ENCODE assay signal across 12 cellular contexts in genomic region chr12:64186789-64187188, GRCh38. TPM values are rescaled to one million over a fixed set of nuclear protein-coding genes. Genes with fewer than 3 reads are reported as not detected.
A peak's percentile ranks its signal among the peaks of the same experiment; 100 is the strongest.
DNase-seq lines count a peak whose midpoint lies in the region; ATAC-seq, FAIRE-seq and TF ChIP-seq lines count a peak whose summit lies in the region.
"Had no signal": no experiment of that assay in that cellular context is flagged by ENCODE, and none has a peak within 500 bp of the region (broad histone marks: within the 10 kb centered on the region; RNA-seq: fewer than 3 reads in every experiment).

No MANE protein-coding gene starts in this region.

- peak overlapping the region; percentile 31 for H3K9ac ChIP-seq in astrocyte (ENCODE audit: low read length)
- H3K9ac ChIP-seq in endodermal cell (ENCODE audit: extremely low read depth, low read length, poor library complexity, severe bottlenecking): no peak overlapping the region

- H3K79me2 ChIP-seq in astrocyte (ENCODE audit: insufficient read depth, low read length): no peaks in the 10 kb centered on the region

- H3K9me3 ChIP-seq in astrocyte (ENCODE audit: insufficient read depth, low read depth, low read length): no peaks in the 10 kb centered on the region
- no peaks in the 10 kb centered on the region for H3K9me3 ChIP-seq in endodermal cell (ENCODE audit: control insufficient read depth, low read length)
- H3K9me3 ChIP-seq: spleen had no signal

- WGBS in endodermal cell (ENCODE audit: insufficient coverage in 1 of 2, insufficient read length in 1 of 2), 2 experiments: 89 to 100% methylated on average over 1 to 2 of the region's 2 CpGs

- no peak for TF ChIP-seq CTCF in astrocyte (IDR thresholded peaks at IDR 0.05; ENCODE audit: insufficient read depth, low read depth, low read length)
- no peak for TF ChIP-seq CTCF in endodermal cell (conservative IDR thresholded peaks at IDR 0.05)

- peak overlapping the region; percentile 15 for H3K4me3 ChIP-seq in astrocyte (ENCODE audit: insufficient read depth, low read depth, low read length)
- no peak overlapping the region for H3K4me3 ChIP-seq in endodermal cell (ENCODE audit: low read length)
- H3K4me3 ChIP-seq: spleen had no signal

- in situ Hi-C loops in KBM-7 (cut with MboI; ENCODE audit: low pct_unique_long_range_greater_than_20kb, low sequenced_read_pairs): no loop called here

- H3K27me3 ChIP-seq in astrocyte (ENCODE audit: insufficient read depth, low read length): no peaks in the 10 kb centered on the region
- no peaks in the 10 kb centered on the region for H3K27me3 ChIP-seq in endodermal cell (ENCODE audit: control insufficient read depth, insufficient read depth, low read length, poor library complexity, severe bottlenecking)
- H3K27me3 ChIP-seq: spleen had no signal

- H2AFZ ChIP-seq in astrocyte (ENCODE audit: low read depth, low read length): no peak overlapping the region

- H3K4me2 ChIP-seq in astrocyte (ENCODE audit: low read length): peak overlapping the region; percentile 74

- H3K4me1 Mint-ChIP-seq in astrocyte (ENCODE audit: low read depth, unreplicated experiment) (peaks cover 37% of the 10 kb centered on the region), endodermal cell (no peaks in the 10 kb centered on the region)
- H3K4me1 Mint-ChIP-seq: activated B cell treated with CpG ODN at 0.5 μM for 24 hours had no signal

- H3K36me3 Mint-ChIP-seq in astrocyte (ENCODE audit: low read depth, unreplicated experiment) (no peaks in the 10 kb centered on the region), endodermal cell (ENCODE audit: low read depth) (peaks cover 3% of the 10 kb centered on the region)

- DNase-seq in CD1c-positive myeloid dendritic cell (ENCODE audit: extremely low spot score) (peak; percentile 42), astrocyte (ENCODE audit: low read depth) (no peak), LoVo (ENCODE audit: low spot score) (no peak), SIG-M5 treated with dmso at 0.1 percent for 504 hours (lab: John Stamatoyannopoulos, UW; ENCODE audit: unreplicated experiment) (no peak), KBM-7 (no peak), endodermal cell (no peak)
- DNase-seq: activated B cell treated with CpG ODN at 0.5 μM for 24 hours, NCI-H446, spleen, trophoblast cell had no signal

- ATAC-seq in GM19395 (IDR thresholded peaks at IDR 0.05; ENCODE audit: unreplicated experiment) (peak; percentile 75), HG03066 (IDR thresholded peaks at IDR 0.05; ENCODE audit: low read depth, unreplicated experiment) (peak; percentile 69)

- no peak overlapping the region for H3K4me3 Mint-ChIP-seq in astrocyte (ENCODE audit: unreplicated experiment)
- H3K4me3 Mint-ChIP-seq in endodermal cell: no peak overlapping the region
- H3K4me3 Mint-ChIP-seq: activated B cell treated with CpG ODN at 0.5 μM for 24 hours had no signal

- H4K20me1 ChIP-seq in astrocyte (ENCODE audit: insufficient read depth, low read length): no peaks in the 10 kb centered on the region

- H3K27me3 Mint-ChIP-seq in astrocyte (ENCODE audit: low read depth, unreplicated experiment) (no peaks in the 10 kb centered on the region), endodermal cell (ENCODE audit: insufficient read depth) (no peaks in the 10 kb centered on the region)
- H3K27me3 Mint-ChIP-seq: activated B cell treated with CpG ODN at 0.5 μM for 24 hours had no signal

- H3K4me1 ChIP-seq in astrocyte (ENCODE audit: insufficient read depth, low read length) (peaks cover 23% of the 10 kb centered on the region), endodermal cell (ENCODE audit: control insufficient read depth, insufficient read depth, low read length) (no peaks in the 10 kb centered on the region)

- H3K36me3 ChIP-seq in astrocyte (ENCODE audit: insufficient read depth, low read length): no peaks in the 10 kb centered on the region
- H3K36me3 ChIP-seq in endodermal cell (ENCODE audit: control insufficient read depth, insufficient read depth, low read length): no peaks in the 10 kb centered on the region

- H3K27ac Mint-ChIP-seq in astrocyte (ENCODE audit: unreplicated experiment) (peak overlapping the region; percentile 73), endodermal cell (no peak overlapping the region)
- H3K27ac Mint-ChIP-seq: activated B cell treated with CpG ODN at 0.5 μM for 24 hours had no signal

- H3K27ac ChIP-seq in astrocyte (ENCODE audit: low read depth, low read length) (peak overlapping the region; percentile 68), endodermal cell (ENCODE audit: low read depth, low read length) (no peak overlapping the region)

- H3K9me3 Mint-ChIP-seq in astrocyte (ENCODE audit: unreplicated experiment): no peaks in the 10 kb centered on the region
- peaks cover 7% of the 10 kb centered on the region for H3K9me3 Mint-ChIP-seq in endodermal cell

- FAIRE-seq in astrocyte (lab: Jason Lieb, UNC): peak; percentile 50

RNA-seq across cellular contexts. Expression of gene KICS2, which starts 35.3 kb away (rescaled TPM):
- total RNA-seq in astrocyte: 3.8 and 4.1 TPM in 2 replicates
- 10 to 100 TPM in 1 of 2 donors, 1 to 10 TPM in 1; 8.0 to 16.6 TPM for total RNA-seq in endodermal cell
- 3.6 TPM for polyA plus RNA-seq in endodermal cell (2013, experiment 1 of 2)
- 3.0 TPM for polyA plus RNA-seq in endodermal cell (2013, experiment 2 of 2)
